In genomic region chr7:20514364-20514763, GRCh38 we compare ENCODE assay signal across 9 cellular contexts.
DNase-seq lines count a peak whose midpoint lies in the region; ATAC-seq and TF ChIP-seq lines count a peak whose summit lies in the region.
"Had no signal": no experiment of that assay in that cellular context is flagged by ENCODE, and none has a peak within 500 bp of the region (broad histone marks: within the 10 kb centered on the region; RNA-seq: fewer than 3 reads in every experiment).

No MANE protein-coding gene starts in this region.

- H3K4me1 Mint-ChIP-seq in Caco-2 (ENCODE audit: low read depth, unreplicated experiment): no peaks in the 10 kb centered on the region

- H3K36me3 Mint-ChIP-seq in Caco-2 (ENCODE audit: insufficient read depth, unreplicated experiment): no peaks in the 10 kb centered on the region

- ATAC-seq in left ventricle myocardium superior (no peak), HG02588 (IDR thresholded peaks at IDR 0.05; ENCODE audit: unreplicated experiment) (no peak), HG03469 (IDR thresholded peaks at IDR 0.05; ENCODE audit: unreplicated experiment) (no peak)

- no peak overlapping the region for H3K9ac ChIP-seq in SK-N-MC (ENCODE audit: insufficient read length)

- H3K36me3 ChIP-seq in SK-N-MC (ENCODE audit: insufficient read depth, low read length) (no peaks in the 10 kb centered on the region), Caco-2 (ENCODE audit: control insufficient read depth, insufficient read depth, low read length) (no peaks in the 10 kb centered on the region)

- H3K27me3 ChIP-seq in Caco-2 (replicated peaks; ENCODE audit: control insufficient read depth, insufficient read depth, low read length): no peaks in the 10 kb centered on the region

- no peak overlapping the region for H3K27ac Mint-ChIP-seq in Caco-2 (ENCODE audit: unreplicated experiment)

- peak; percentile 19 for DNase-seq in AG20443 (ENCODE audit: low spot score)
- DNase-seq in NCI-H1092 treated with DMSO at 0.1 percent for 48 hours (lab: John Stamatoyannopoulos, UW): peak; percentile 92
- DNase-seq in SK-N-MC (ENCODE audit: low read depth, low spot score): peak; percentile 88
- peak; percentile 25 for DNase-seq in left ventricle myocardium superior
- no peak for DNase-seq in Caco-2
- DNase-seq in DMS114 treated with DMSO at 0.1 percent for 48 hours (lab: John Stamatoyannopoulos, UW; ENCODE audit: unreplicated experiment): no peak

- POLR2A ChIA-PET in Caco-2 (lab: Charles Lee): no interaction called here

- peaks cover 2% of the 10 kb centered on the region for H3K27me3 Mint-ChIP-seq in Caco-2 (ENCODE audit: insufficient read depth, unreplicated experiment)

- BruUV-seq in Caco-2 (replicated peaks; lab: Mats Ljungman, UMichigan): no TSS peak

- no peak overlapping the region for H3K27ac ChIP-seq in SK-N-MC
- H3K27ac ChIP-seq: C4-2B had no signal

- CTCF ChIA-PET in Caco-2 (lab: Charles Lee): no interaction called here

- H3K4me3 ChIP-seq in SK-N-MC: no peak overlapping the region
- no peak overlapping the region for H3K4me3 ChIP-seq in Caco-2 (ENCODE audit: low read depth, low read length)

- intact Hi-C loops in left ventricle myocardium superior (cut with micrococcal nuclease) (no loop called here), Caco-2 (cut with micrococcal nuclease; ENCODE audit: unreplicated experiment) (no loop called here)

- H3K9me3 ChIP-seq in SK-N-MC (ENCODE audit: low read depth, low read length) (no peaks in the 10 kb centered on the region), Caco-2 (no peaks in the 10 kb centered on the region)

- no peaks in the 10 kb centered on the region for H3K4me1 ChIP-seq in Caco-2

- H3K9me3 Mint-ChIP-seq in Caco-2 (ENCODE audit: unreplicated experiment): no peaks in the 10 kb centered on the region

- TF ChIP-seq CTCF in Caco-2 (IDR thresholded peaks at IDR 0.05; ENCODE audit: insufficient read depth in 1 of 2, low read depth in 1 of 2, low read length in 1 of 2, severe bottlenecking in 1 of 2, unreplicated experiment in 1 of 2): no peak

- no peak overlapping the region for H3K4me3 Mint-ChIP-seq in Caco-2 (ENCODE audit: unreplicated experiment)

Comparison
In these comparisons a context has a peak if more than half of its experiments do, and no peak if none do; other contexts are left out.
1. DNase-seq: peak in AG20443 (single experiment), NCI-H1092 treated with DMSO at 0.1 percent for 48 hours (single experiment), SK-N-MC (single experiment) and left ventricle myocardium superior (single experiment); none in Caco-2 (0 of 2) and DMS114 treated with DMSO at 0.1 percent for 48 hours (single experiment).